In the genomic region with DNA sequence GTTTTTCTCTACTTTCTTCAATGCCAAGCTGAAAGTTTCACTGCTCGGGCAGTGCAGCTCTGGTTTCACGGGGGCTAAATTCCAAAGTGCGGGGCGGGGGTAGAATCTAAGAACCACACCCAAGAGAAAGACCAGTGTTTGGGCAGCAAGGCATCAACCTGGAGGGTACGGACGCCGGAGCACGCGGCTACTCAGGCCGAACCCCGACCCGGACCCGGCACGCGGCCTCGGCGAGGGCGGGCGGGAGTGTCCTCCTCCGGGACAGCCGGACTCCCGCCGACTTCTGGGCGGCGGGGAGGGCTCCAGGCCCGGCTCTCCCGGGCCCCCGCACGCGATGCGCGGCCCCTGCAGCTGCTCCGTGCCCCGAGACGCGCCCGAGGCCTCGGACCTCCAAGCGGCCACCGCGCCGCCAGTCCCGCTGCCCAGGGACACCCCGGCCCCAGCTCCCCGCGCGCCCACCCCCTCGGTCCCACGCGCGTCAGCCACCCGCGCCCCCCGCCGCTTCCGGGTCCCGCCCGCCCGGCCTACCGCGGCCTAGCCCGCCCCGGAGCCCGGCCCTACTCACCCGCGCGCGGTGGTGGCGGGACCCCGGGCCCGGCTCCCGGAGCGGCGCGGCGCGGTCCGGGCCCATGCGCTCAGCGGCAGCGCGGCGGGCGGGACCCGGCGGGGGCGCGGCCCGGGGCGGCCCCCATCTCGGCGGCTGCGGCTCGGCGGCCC, we compare ENCODE assay signal across 8 cellular contexts. TPM values are rescaled to one million over a fixed set of nuclear protein-coding genes. Genes with fewer than 3 reads are reported as not detected.
DNase-seq lines count a peak whose midpoint lies in the region; ATAC-seq and TF ChIP-seq lines count a peak whose summit lies in the region.

No MANE protein-coding gene starts in this region.

- no peaks in the 10 kb centered on the region for H3K9me3 ChIP-seq in BLaER1
- no peaks in the 10 kb centered on the region for H3K9me3 ChIP-seq in gastrocnemius medialis

- peaks cover 23% of the 10 kb centered on the region for H3K36me3 ChIP-seq in BLaER1
- H3K36me3 ChIP-seq in gastrocnemius medialis: no peaks in the 10 kb centered on the region

- peaks cover 52% of the 10 kb centered on the region for H3K4me1 ChIP-seq in BLaER1
- H3K4me1 ChIP-seq in gastrocnemius medialis: peaks cover 7 to 15% of the 10 kb centered on the region in 2 donors

- H3K27ac ChIP-seq in BLaER1 (peak overlapping the region; percentile 88), gastrocnemius medialis (peak overlapping the region; percentile 34 to 68 (median 47))

- no peak for TF ChIP-seq POLR2A in gastrocnemius medialis (IDR thresholded peaks at IDR 0.05)

- H3K27me3 ChIP-seq in BLaER1 (no peaks in the 10 kb centered on the region), gastrocnemius medialis (no peaks in the 10 kb centered on the region)

- intact Hi-C loops in activated T-helper 2 cell treated with anti-CD3 and anti-CD28 coated beads, Interferon-gamma antibody, Interleukin-2, Interleukin-4, amounts not matched to agents 10 μg/mL and 5 μg/mL and 100 μg/mL, durations not matched to agents 14 hours and 24 hours and 36 hours (cut with micrococcal nuclease): loop anchor here (1.0 kb wide), 1 partner anchor 118 kb away; a partner anchor contains a TSS
- intact Hi-C loops in left ventricle myocardium superior (cut with micrococcal nuclease): no loop called here
- intact Hi-C loops in gastrocnemius medialis (cut with DNase I; ENCODE audit: low total_unique reads): loop anchor here (1.0 to 5.0 kb wide), 4 partner anchors 18 to 245 kb away; a partner anchor contains a TSS

- H3K4me3 Mint-ChIP-seq in activated T-helper 2 cell treated with anti-CD3 and anti-CD28 coated beads, Interferon-gamma antibody, Interleukin-2, Interleukin-4, amounts not matched to agents 10 μg/mL and 5 μg/mL and 100 μg/mL, durations not matched to agents 14 hours and 24 hours and 36 hours (ENCODE audit: low read depth): peak overlapping the region; percentile 83

- peak overlapping the region; percentile 90 for H3K4me3 ChIP-seq in BLaER1
- H3K4me3 ChIP-seq in gastrocnemius medialis: peak overlapping the region; percentile 54 to 75 (median 66)

- no peaks in the 10 kb centered on the region for H3K9me3 Mint-ChIP-seq in activated T-helper 2 cell treated with anti-CD3 and anti-CD28 coated beads, Interferon-gamma antibody, Interleukin-2, Interleukin-4, amounts not matched to agents 10 μg/mL and 5 μg/mL and 100 μg/mL, durations not matched to agents 14 hours and 24 hours and 36 hours

- peak overlapping the region; percentile 91 for H3K27ac Mint-ChIP-seq in activated T-helper 2 cell treated with anti-CD3 and anti-CD28 coated beads, Interferon-gamma antibody, Interleukin-2, Interleukin-4, amounts not matched to agents 10 μg/mL and 5 μg/mL and 100 μg/mL, durations not matched to agents 14 hours and 24 hours and 36 hours

- peak overlapping the region; percentile 92 for H3K9ac ChIP-seq in BLaER1

- no peak for TF ChIP-seq CTCF in gastrocnemius medialis (IDR thresholded peaks at IDR 0.05 in 4 of 5, conservative IDR thresholded peaks at IDR 0.05 in 1 of 5)

- peaks cover 25% of the 10 kb centered on the region for H3K4me1 Mint-ChIP-seq in activated T-helper 2 cell treated with anti-CD3 and anti-CD28 coated beads, Interferon-gamma antibody, Interleukin-2, Interleukin-4, amounts not matched to agents 10 μg/mL and 5 μg/mL and 100 μg/mL, durations not matched to agents 14 hours and 24 hours and 36 hours (ENCODE audit: low read depth)

- in situ Hi-C loops in gastrocnemius medialis (cut with MboI; ENCODE audit: low sequenced_read_pairs in 4 of 4): no loop called here

- peak overlapping the region; percentile 88 for H3K4me2 ChIP-seq in BLaER1

- H3K27me3 Mint-ChIP-seq in activated T-helper 2 cell treated with anti-CD3 and anti-CD28 coated beads, Interferon-gamma antibody, Interleukin-2, Interleukin-4, amounts not matched to agents 10 μg/mL and 5 μg/mL and 100 μg/mL, durations not matched to agents 14 hours and 24 hours and 36 hours (ENCODE audit: low read depth): no peaks in the 10 kb centered on the region

- ATAC-seq in GM19324 (IDR thresholded peaks at IDR 0.05; ENCODE audit: low FRiP score, unreplicated experiment): peak; percentile 32
- peak; percentile 7 for ATAC-seq in HG03460 (IDR thresholded peaks at IDR 0.05; ENCODE audit: unreplicated experiment)
- no peak for ATAC-seq in left ventricle myocardium superior
- peak; percentile 35 to 36 for ATAC-seq in gastrocnemius medialis

- DNase-seq in activated T-helper 2 cell treated with anti-CD3 and anti-CD28 coated beads, Interferon-gamma antibody, Interleukin-2, Interleukin-4, amounts not matched to agents 10 μg/mL and 5 μg/mL and 100 μg/mL, durations not matched to agents 14 hours and 24 hours and 36 hours (ENCODE audit: low spot score): peak; percentile 33
- peak; percentile 63 for DNase-seq in left ventricle myocardium superior
- no peak for DNase-seq in gastrocnemius medialis
- DNase-seq in NCI-H187 (lab: John Stamatoyannopoulos, UW): no peak
- no peak for DNase-seq in GM19240 (ENCODE audit: insufficient read length, low spot score)

- peaks cover 21% of the 10 kb centered on the region for H3K36me3 Mint-ChIP-seq in activated T-helper 2 cell treated with anti-CD3 and anti-CD28 coated beads, Interferon-gamma antibody, Interleukin-2, Interleukin-4, amounts not matched to agents 10 μg/mL and 5 μg/mL and 100 μg/mL, durations not matched to agents 14 hours and 24 hours and 36 hours (ENCODE audit: low read depth)

- peaks cover 50% of the 10 kb centered on the region for H4K20me1 ChIP-seq in BLaER1

RNA-seq across cellular contexts. Expression of a gene that starts 0.6 kb away (rescaled TPM):
- 28.1 and 29.1 TPM in 2 replicates for total RNA-seq in activated T-helper 2 cell treated with anti-CD3 and anti-CD28 coated beads, Interferon-gamma antibody, Interleukin-2, Interleukin-4, amounts not matched to agents 10 μg/mL and 5 μg/mL and 100 μg/mL, durations not matched to agents 14 hours and 24 hours and 36 hours
- total RNA-seq in left ventricle myocardium superior (14.4 TPM), gastrocnemius medialis (10 to 100 TPM; 27.1 to 41.9 (median 32.7) TPM)

RNA-seq across cellular contexts. Expression of a gene that starts 18.4 kb away (rescaled TPM):
- total RNA-seq in activated T-helper 2 cell treated with anti-CD3 and anti-CD28 coated beads, Interferon-gamma antibody, Interleukin-2, Interleukin-4, amounts not matched to agents 10 μg/mL and 5 μg/mL and 100 μg/mL, durations not matched to agents 14 hours and 24 hours and 36 hours: 92.5 and 92.9 TPM in 2 replicates
- total RNA-seq in left ventricle myocardium superior (77.2 TPM), gastrocnemius medialis (100 to 1,000 TPM in 1 of 4 donors, 10 to 100 TPM in 3; 72.8 to 122 (median 87.4) TPM)

RNA-seq across cellular contexts. Expression of a gene that starts 29.8 kb away (rescaled TPM):
- total RNA-seq in activated T-helper 2 cell treated with anti-CD3 and anti-CD28 coated beads, Interferon-gamma antibody, Interleukin-2, Interleukin-4, amounts not matched to agents 10 μg/mL and 5 μg/mL and 100 μg/mL, durations not matched to agents 14 hours and 24 hours and 36 hours: 34.3 and 36.7 TPM in 2 replicates
- total RNA-seq in left ventricle myocardium superior (34.2 TPM), gastrocnemius medialis (10 to 100 TPM; 31.5 to 63.3 (median 50.8) TPM)

RNA-seq across cellular contexts. Expression of a gene that starts 45.0 kb away (rescaled TPM):
- 78.4 and 84.2 TPM in 2 replicates for total RNA-seq in activated T-helper 2 cell treated with anti-CD3 and anti-CD28 coated beads, Interferon-gamma antibody, Interleukin-2, Interleukin-4, amounts not matched to agents 10 μg/mL and 5 μg/mL and 100 μg/mL, durations not matched to agents 14 hours and 24 hours and 36 hours
- total RNA-seq in left ventricle myocardium superior: 89.2 TPM
- total RNA-seq in gastrocnemius medialis: 10 to 100 TPM; 11.6 to 19.3 (median 16.3) TPM

RNA-seq across cellular contexts. Expression of a gene that starts 49.7 kb away (rescaled TPM):
- 18.9 and 20.9 TPM in 2 replicates for total RNA-seq in activated T-helper 2 cell treated with anti-CD3 and anti-CD28 coated beads, Interferon-gamma antibody, Interleukin-2, Interleukin-4, amounts not matched to agents 10 μg/mL and 5 μg/mL and 100 μg/mL, durations not matched to agents 14 hours and 24 hours and 36 hours
- total RNA-seq in left ventricle myocardium superior (9.8 TPM), gastrocnemius medialis (10 to 100 TPM; 17.0 to 23.3 (median 18.8) TPM)

Comparison
In these comparisons a context has a peak if more than half of its experiments do, and no peak if none do; other contexts are left out.
1. DNase-seq: peak in activated T-helper 2 cell treated with anti-CD3 and anti-CD28 coated beads, Interferon-gamma antibody, Interleukin-2, Interleukin-4, amounts not matched to agents 10 μg/mL and 5 μg/mL and 100 μg/mL, durations not matched to agents 14 hours and 24 hours and 36 hours (single experiment) and left ventricle myocardium superior (single experiment); none in gastrocnemius medialis (0 of 2), NCI-H187 (0 of 2) and GM19240 (single experiment).